Comparison of ENCODE assay signal across 6 cellular contexts in the genomic region with DNA sequence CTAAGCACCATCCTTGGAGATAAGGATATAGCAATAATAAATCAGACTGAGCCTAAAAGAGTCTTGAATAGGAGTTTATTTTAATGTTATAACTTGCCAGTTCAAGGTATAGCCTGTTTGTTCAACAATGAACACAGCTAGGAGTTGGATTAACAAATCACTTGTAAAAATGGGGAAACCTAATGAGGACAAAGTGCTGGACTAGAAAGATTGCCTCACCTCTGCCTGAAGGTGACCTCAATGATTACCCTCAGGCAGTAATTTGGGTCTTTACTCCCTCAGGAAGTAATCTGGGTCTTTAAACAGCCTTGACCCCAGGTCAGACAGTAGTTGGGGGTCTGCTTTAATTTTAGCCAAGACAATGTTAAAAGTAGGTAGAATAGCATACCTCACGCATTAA.
"Had no signal": no experiment of that assay in that cellular context is flagged by ENCODE, and none has a peak within 500 bp of the region (broad histone marks: within the 10 kb centered on the region; RNA-seq: fewer than 3 reads in every experiment).

No MANE protein-coding gene starts in this region.

- H3K4me3 ChIP-seq: GM23338 had no signal

- H3K27ac ChIP-seq: HL-60 had no signal

- H3K27me3 Mint-ChIP-seq: IgD-negative memory B cell had no signal

- H3K27ac Mint-ChIP-seq: GM23338, H9, IgD-negative memory B cell had no signal

- DNase-seq: H9, HCEC 1CT, KBM-7 had no signal

- ATAC-seq: GM23338 had no signal

- H3K4me1 Mint-ChIP-seq: GM23338, H9, IgD-negative memory B cell had no signal

- H3K4me3 Mint-ChIP-seq: GM23338, H9 had no signal
